8 cellular contexts compared by ENCODE assay signal in genomic region chr11:93541884-93542752, GRCh38. TPM values are rescaled to one million over a fixed set of nuclear protein-coding genes. Genes with fewer than 3 reads are reported as not detected.
DNase-seq lines count a peak whose midpoint lies in the region; ATAC-seq and TF ChIP-seq lines count a peak whose summit lies in the region.

No MANE protein-coding gene starts in this region.

- H3K27ac ChIP-seq in Peyer's patch (peak overlapping the region; percentile 79 to 94 (median 80)), cardiac muscle cell (peak overlapping the region; percentile 82), ovary (peak overlapping the region; percentile 81 to 86)

- 9 to 10% (median 9%) methylated on average over 15 to 23 of the region's 23 CpGs for WGBS in ovary, 3 donors

- ATAC-seq in GM19351 (IDR thresholded peaks at IDR 0.05; ENCODE audit: unreplicated experiment) (peak; percentile 61), HG03354 (IDR thresholded peaks at IDR 0.05; ENCODE audit: poor library complexity, severe bottlenecking, unreplicated experiment) (peak; percentile 69)

- peak; percentile 28 for DNase-seq in COLO829 (ENCODE audit: low spot score)
- peak; percentile 58 to 80 (median 71) for DNase-seq in Peyer's patch
- peak; percentile 34 for DNase-seq in activated naive CD4-positive, alpha-beta T cell treated with anti-CD3 and anti-CD28 coated beads, Interleukin-2, amount 50 U/mL, for 16 hours
- DNase-seq in cardiac muscle cell (ENCODE audit: low read depth in 1 of 2, low spot score in 1 of 2): peak; percentile 39 to 57
- peak; percentile 46 to 58 (median 50) for DNase-seq in ovary
- DNase-seq in GOT3 (lab: John Stamatoyannopoulos, UW): no peak

- no peak for TF ChIP-seq EP300 in ovary (IDR thresholded peaks at IDR 0.05)

- H3K27me3 ChIP-seq in Peyer's patch: no peaks in the 10 kb centered on the region
- H3K27me3 ChIP-seq in cardiac muscle cell: no peaks in the 10 kb centered on the region
- H3K27me3 ChIP-seq in ovary: no peaks in the 10 kb centered on the region

- intact Hi-C loops in ovary (cut with DNase I): loop anchor here (2.0 to 10.0 kb wide), 5 partner anchors 103 to 307 kb away; no protein-coding TSS in a partner anchor

- peaks cover 0 to 14% (median 7%) of the 10 kb centered on the region in 4 donors for H3K4me1 ChIP-seq in Peyer's patch
- H3K4me1 ChIP-seq in cardiac muscle cell (ENCODE audit: low read depth): peaks cover 44% of the 10 kb centered on the region
- peaks cover 5% of the 10 kb centered on the region for H3K4me1 ChIP-seq in ovary (ENCODE audit: insufficient read depth)

- TF ChIP-seq CTCF in Peyer's patch (IDR thresholded peaks at IDR 0.05) (peak in 1 of 6 experiments; percentile 4), cardiac muscle cell (IDR thresholded peaks at IDR 0.05; ENCODE audit: low read depth, low read length) (no peak), ovary (IDR thresholded peaks at IDR 0.05) (no peak)

- no peaks in the 10 kb centered on the region for H3K36me3 ChIP-seq in Peyer's patch
- H3K36me3 ChIP-seq in cardiac muscle cell: no peaks in the 10 kb centered on the region
- H3K36me3 ChIP-seq in ovary: no peaks in the 10 kb centered on the region

- H3K4me3 ChIP-seq in Peyer's patch (peak overlapping the region; percentile 81 to 91 (median 87)), cardiac muscle cell (peak overlapping the region; percentile 95), ovary (peak overlapping the region; percentile 82)

- H3K9me3 ChIP-seq in Peyer's patch: no peaks in the 10 kb centered on the region
- H3K9me3 ChIP-seq in cardiac muscle cell (ENCODE audit: low read depth): no peaks in the 10 kb centered on the region
- H3K9me3 ChIP-seq in ovary: no peaks in the 10 kb centered on the region

- TF ChIP-seq POLR2A in Peyer's patch (IDR thresholded peaks at IDR 0.05) (no peak), ovary (IDR thresholded peaks at IDR 0.05) (no peak)

RNA-seq across cellular contexts. Expression of gene SMCO4, which starts 1.1 kb away (rescaled TPM):
- 10 to 100 TPM; 24.8 to 93.0 (median 40.2) TPM for total RNA-seq in Peyer's patch
- total RNA-seq in cardiac muscle cell: 62.9 and 72.9 TPM in 2 replicates
- 85.4 and 101 TPM in 2 replicates for polyA plus RNA-seq in cardiac muscle cell
- total RNA-seq in ovary: 10 to 100 TPM; 10.8 to 26.5 (median 20.2) TPM
- 10 to 100 TPM; 12.6 to 52.7 TPM for polyA plus RNA-seq in ovary
